Comparison of ENCODE assay signal across 8 cellular contexts in genomic region chr5:57494104-57495098, GRCh38. TPM values are rescaled to one million over a fixed set of nuclear protein-coding genes. Genes with fewer than 3 reads are reported as not detected.
A peak's percentile ranks its signal among the peaks of the same experiment; 100 is the strongest.
DNase-seq lines count a peak whose midpoint lies in the region; ATAC-seq, FAIRE-seq and TF ChIP-seq lines count a peak whose summit lies in the region.

No MANE protein-coding gene starts in this region.

- intact Hi-C loops in A673 (cut with micrococcal nuclease; ENCODE audit: unreplicated experiment): loop anchor here (5.0 kb wide), 1 partner anchor 192 kb away; no protein-coding TSS in a partner anchor
- intact Hi-C loops in pancreas (cut with DNase I): loop anchor here in 1 of 3 donors (10.0 kb wide), 1 partner anchor 190 kb away; no protein-coding TSS in a partner anchor

- ATAC-seq in GM19023 (IDR thresholded peaks at IDR 0.05; ENCODE audit: unreplicated experiment) (peak; percentile 52), pancreas (peak in 3 of 4 donors; percentile 63 to 83 (median 77)), HG03097 (IDR thresholded peaks at IDR 0.05; ENCODE audit: low FRiP score, unreplicated experiment) (no peak)
- ATAC-seq in effector memory CD8-positive, alpha-beta T cell (replicated peaks): no peak

- H3K9me3 Mint-ChIP-seq in effector memory CD8-positive, alpha-beta T cell: peaks cover 0 to 1% of the 10 kb centered on the region in 2 donors

- CTCF ChIA-PET in A673 (lab: Charles Lee): no interaction called here

- H3K4me3 Mint-ChIP-seq in effector memory CD8-positive, alpha-beta T cell: no peak overlapping the region

- H3K4me1 ChIP-seq in A673 (ENCODE audit: insufficient read depth, low read length, poor library complexity, severe bottlenecking): peaks cover 43% of the 10 kb centered on the region
- H3K4me1 ChIP-seq in pancreas: peaks cover 0 to 3% (median 0%) of the 10 kb centered on the region in 3 donors

- DNase-seq in A673 (ENCODE audit: low spot score): peak; percentile 91
- peak; percentile 84 for DNase-seq in HTR-8/SVneo (ENCODE audit: insufficient read length, low spot score)
- DNase-seq in T1000 (lab: John Stamatoyannopoulos, UW): peak; percentile 71
- DNase-seq in dedifferentiated amniotic fluid mesenchymal stem cell (ENCODE audit: extremely low spot score): peak; percentile 99
- peak in 4 of 6 donors; percentile 21 to 64 (median 51) for DNase-seq in pancreas
- no peak for DNase-seq in effector memory CD8-positive, alpha-beta T cell

- POLR2A ChIA-PET in A673 (lab: Charles Lee; ENCODE audit: low non-redundant PET): no interaction called here

- TF ChIP-seq CTCF in A673 (conservative IDR thresholded peaks at IDR 0.05; ENCODE audit: low read depth, low read length) (no peak), pancreas (IDR thresholded peaks at IDR 0.05) (no peak)

- no peaks in the 10 kb centered on the region for H3K4me1 Mint-ChIP-seq in effector memory CD8-positive, alpha-beta T cell (ENCODE audit: low read depth in 2 of 2)

- H3K27ac Mint-ChIP-seq in effector memory CD8-positive, alpha-beta T cell: no peak overlapping the region

- H3K27me3 ChIP-seq in A673 (replicated peaks; ENCODE audit: insufficient read depth, low read depth, low read length, poor library complexity) (no peaks in the 10 kb centered on the region), pancreas (no peaks in the 10 kb centered on the region)

- whole genome bisulfite sequencing in pancreas, 2 donors: 58 to 69% methylated on average over 6 of the region's 6 CpGs

- H3K27ac ChIP-seq in A673 (ENCODE audit: low read depth, low read length, poor library complexity, severe bottlenecking): peak overlapping the region; percentile 76
- peak overlapping the region in 1 of 4 donors; percentile 24 for H3K27ac ChIP-seq in pancreas

- H3K36me3 ChIP-seq in A673 (ENCODE audit: insufficient read depth, low read length, poor library complexity, severe bottlenecking): no peaks in the 10 kb centered on the region
- no peaks in the 10 kb centered on the region for H3K36me3 ChIP-seq in pancreas

- no TSS peak for BruUV-seq in A673 (replicated peaks; lab: Mats Ljungman, UMichigan)

- FAIRE-seq in HTR-8/SVneo (lab: Jason Lieb, UNC) (peak; percentile 89), pancreas (lab: Jason Lieb, UNC) (no peak)

- peaks cover 38 to 42% of the 10 kb centered on the region in 2 donors for H3K27me3 Mint-ChIP-seq in effector memory CD8-positive, alpha-beta T cell

- H3K9me3 ChIP-seq in A673 (ENCODE audit: low read depth, low read length, poor library complexity, severe bottlenecking) (no peaks in the 10 kb centered on the region), pancreas (no peaks in the 10 kb centered on the region)

- H3K4me3 ChIP-seq in A673 (ENCODE audit: low read depth, low read length, poor library complexity, severe bottlenecking): no peak overlapping the region
- no peak overlapping the region for H3K4me3 ChIP-seq in pancreas

- H3K36me3 Mint-ChIP-seq in effector memory CD8-positive, alpha-beta T cell (ENCODE audit: insufficient read depth): no peaks in the 10 kb centered on the region

RNA-seq across cellular contexts. Expression of gene ACTBL2, which starts 11.8 kb away (rescaled TPM):
- total RNA-seq in A673 (2021): not detected in 2 replicates
- under 1 TPM in 3 of 6 donors, not detected in 3; 0.06 to 0.37 (median 0.12) TPM for total RNA-seq in pancreas
- polyA plus RNA-seq in pancreas: not detected

Comparison
In these comparisons a context has a peak if more than half of its experiments do, and no peak if none do; other contexts are left out.
1. DNase-seq: peak in A673 (single experiment), HTR-8/SVneo (single experiment), T1000 (single experiment), dedifferentiated amniotic fluid mesenchymal stem cell (single experiment) and pancreas (4 of 6); none in effector memory CD8-positive, alpha-beta T cell (0 of 3).
2. ATAC-seq: peak in GM19023 (single experiment) and pancreas (3 of 4); none in HG03097 (single experiment) and effector memory CD8-positive, alpha-beta T cell (single experiment).